Comparison of ENCODE assay signal across 1 cellular context in genomic region chr16:22537996-22538395, GRCh38.
TF ChIP-seq lines count a peak whose summit lies in the region.

No MANE protein-coding gene starts in this region.

TF ChIP-seq in HepG2, 621 proteins besides CTCF, POLR2A, EP300 and RAD21:
- 0 out of 2 replicates have a peak, but pooled peaks have one; percentile 20 for TF ChIP-seq POLR2G (IDR thresholded peaks at IDR 0.05; ENCODE audit: low read depth, low read length)
- 0 out of 2 replicates have a peak, but pooled peaks have one; percentile 14 for TF ChIP-seq NFRKB (IDR thresholded peaks at IDR 0.05)
